23 cellular contexts compared by ENCODE assay signal in the genomic region with DNA sequence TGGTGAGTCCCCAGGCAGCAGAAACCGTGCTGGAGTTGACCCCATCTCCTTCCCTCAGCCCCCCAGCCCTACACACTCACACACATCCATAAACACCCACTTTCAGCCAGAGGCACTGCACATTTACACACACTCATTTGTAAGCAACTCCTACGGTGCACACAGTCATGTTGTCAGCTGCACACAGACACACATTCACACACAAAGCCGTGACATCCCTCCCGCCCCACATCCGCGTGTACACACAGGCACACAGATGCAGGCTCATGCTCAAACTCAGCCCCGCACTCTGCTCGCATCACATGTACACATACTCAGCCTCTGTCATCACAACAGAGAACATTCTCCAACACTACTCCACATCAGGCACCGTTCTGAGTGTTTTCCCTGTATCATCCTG. TPM values are rescaled to one million over a fixed set of nuclear protein-coding genes. Genes with fewer than 3 reads are reported as not detected.
DNase-seq lines count a peak whose midpoint lies in the region; ATAC-seq and TF ChIP-seq lines count a peak whose summit lies in the region.
"Had no signal": no experiment of that assay in that cellular context is flagged by ENCODE, and none has a peak within 500 bp of the region (broad histone marks: within the 10 kb centered on the region; RNA-seq: fewer than 3 reads in every experiment).

No MANE protein-coding gene starts in this region.

- no peak for TF ChIP-seq CTCF in HEK293 (tag by site-specific recombination; IDR thresholded peaks at IDR 0.05)

- H3K36me3 Mint-ChIP-seq in activated T-helper 1 cell treated with anti-CD3 and anti-CD28 coated beads, Interleukin-12 subunit alpha, Interleukin-12 subunit beta, Interleukin-2, Interleukin-4 antibody, amounts not matched to agents 30 ng/mL and 10 ng/mL and 1 ng/mL, durations not matched to agents 14 hours and 24 hours and 36 hours (ENCODE audit: low read depth), result no peaks in the 10 kb centered on the region

- POLR2A ChIA-PET in HEK293 (lab: Yijun Ruan, JAX), result no interaction called here

- H3K36me3 ChIP-seq in HEK293 (ENCODE audit: control insufficient read depth in 2 of 2, insufficient read depth in 1 of 2, low read length in 2 of 2), result no peaks in the 10 kb centered on the region
- H3K36me3 ChIP-seq: SJSA1 had no signal

- H3K27ac Mint-ChIP-seq in activated T-helper 1 cell treated with anti-CD3 and anti-CD28 coated beads, Interleukin-12 subunit alpha, Interleukin-12 subunit beta, Interleukin-2, Interleukin-4 antibody, amounts not matched to agents 30 ng/mL and 10 ng/mL and 1 ng/mL, durations not matched to agents 14 hours and 24 hours and 36 hours, result peak overlapping the region; percentile 42
- H3K27ac Mint-ChIP-seq: GM23338 had no signal

- intact Hi-C loops in activated T-helper 1 cell treated with anti-CD3 and anti-CD28 coated beads, Interleukin-12 subunit alpha, Interleukin-12 subunit beta, Interleukin-2, Interleukin-4 antibody, amounts not matched to agents 30 ng/mL and 10 ng/mL and 1 ng/mL, durations not matched to agents 14 hours and 24 hours and 36 hours (cut with micrococcal nuclease), result no loop called here
- intact Hi-C loops in sciatic nerve (cut with DNase I), result no loop called here

- no peaks in the 10 kb centered on the region for H3K9me3 Mint-ChIP-seq in activated T-helper 1 cell treated with anti-CD3 and anti-CD28 coated beads, Interleukin-12 subunit alpha, Interleukin-12 subunit beta, Interleukin-2, Interleukin-4 antibody, amounts not matched to agents 30 ng/mL and 10 ng/mL and 1 ng/mL, durations not matched to agents 14 hours and 24 hours and 36 hours
- H3K9me3 Mint-ChIP-seq: CD8-positive, alpha-beta memory T cell; GM23338 had no signal

- no peaks in the 10 kb centered on the region for H3K4me1 ChIP-seq in HEK293 (ENCODE audit: control insufficient read depth, insufficient read depth, low read length)
- H3K4me1 ChIP-seq: SJSA1 had no signal

- H3K27me3 Mint-ChIP-seq in activated T-helper 1 cell treated with anti-CD3 and anti-CD28 coated beads, Interleukin-12 subunit alpha, Interleukin-12 subunit beta, Interleukin-2, Interleukin-4 antibody, amounts not matched to agents 30 ng/mL and 10 ng/mL and 1 ng/mL, durations not matched to agents 14 hours and 24 hours and 36 hours (ENCODE audit: insufficient read depth), result no peaks in the 10 kb centered on the region

- H3K4me1 Mint-ChIP-seq in activated T-helper 1 cell treated with anti-CD3 and anti-CD28 coated beads, Interleukin-12 subunit alpha, Interleukin-12 subunit beta, Interleukin-2, Interleukin-4 antibody, amounts not matched to agents 30 ng/mL and 10 ng/mL and 1 ng/mL, durations not matched to agents 14 hours and 24 hours and 36 hours (ENCODE audit: low read depth), result no peaks in the 10 kb centered on the region
- H3K4me1 Mint-ChIP-seq: CD8-positive, alpha-beta memory T cell had no signal

- ATAC-seq in sciatic nerve (no peak), GM21423 (IDR thresholded peaks at IDR 0.05; ENCODE audit: unreplicated experiment) (no peak)
- ATAC-seq: GM23338, K562 had no signal

- no peak for DNase-seq in activated T-helper 1 cell treated with anti-CD3 and anti-CD28 coated beads, Interleukin-12 subunit alpha, Interleukin-12 subunit beta, Interleukin-2, Interleukin-4 antibody, amounts not matched to agents 30 ng/mL and 10 ng/mL and 1 ng/mL, durations not matched to agents 14 hours and 24 hours and 36 hours (ENCODE audit: low spot score)
- DNase-seq in mesenteric fat pad (ENCODE audit: low spot score) (peak; percentile 81), sciatic nerve (ENCODE audit: low spot score) (peak; percentile 23), NCI-H1048 (lab: John Stamatoyannopoulos, UW) (no peak), SIG-M5 (lab: John Stamatoyannopoulos, UW) (no peak)
- DNase-seq: ACHN; C1 segment of cervical spinal cord; CD8-positive, alpha-beta memory T cell; DND-41; HCEC 1CT; NCI-H1105 treated with DMSO at 0.1 percent for 48 hours; NCI-H187; NCI-H2107; NCI-H226; NCI-H524; NCI-H82; OCI-M1 had no signal

- CTCF ChIA-PET in HEK293 (lab: Yijun Ruan, JAX), result no interaction called here

- no peak overlapping the region for H3K27ac ChIP-seq in HEK293 (ENCODE audit: extremely low read depth, low read depth, low read length)
- H3K27ac ChIP-seq: SJSA1 had no signal

- H3K9me3 ChIP-seq in HEK293 (ENCODE audit: control insufficient read depth, insufficient read depth, low read depth, low read length), result no peaks in the 10 kb centered on the region

- no peak overlapping the region for H3K4me3 ChIP-seq in HEK293 (ENCODE audit: low read depth, low read length)
- H3K4me3 ChIP-seq: GM23338, K562, SJSA1 had no signal

- no peak overlapping the region for H3K4me3 Mint-ChIP-seq in activated T-helper 1 cell treated with anti-CD3 and anti-CD28 coated beads, Interleukin-12 subunit alpha, Interleukin-12 subunit beta, Interleukin-2, Interleukin-4 antibody, amounts not matched to agents 30 ng/mL and 10 ng/mL and 1 ng/mL, durations not matched to agents 14 hours and 24 hours and 36 hours
- H3K4me3 Mint-ChIP-seq: CD8-positive, alpha-beta memory T cell; GM23338 had no signal

TF ChIP-seq in HEK293, 187 proteins besides CTCF, POLR2A, EP300 and RAD21:
- TF ChIP-seq ZFHX2 (tag by site-specific recombination; conservative IDR thresholded peaks at IDR 0.05) (peak; percentile 63; the same call in 1 of the 2 replicates), ZNF114 (tag by site-specific recombination; IDR thresholded peaks at IDR 0.05) (no peak)

RNA-seq across cellular contexts. Expression of a gene that starts 47.6 kb away (rescaled TPM):
- not detected in 2 replicates for total RNA-seq in activated T-helper 1 cell treated with anti-CD3 and anti-CD28 coated beads, Interleukin-12 subunit alpha, Interleukin-12 subunit beta, Interleukin-2, Interleukin-4 antibody, amounts not matched to agents 30 ng/mL and 10 ng/mL and 1 ng/mL, durations not matched to agents 14 hours and 24 hours and 36 hours
- not detected for total RNA-seq in mesenteric fat pad
- total RNA-seq in sciatic nerve, result not detected
- total RNA-seq: CD8-positive, alpha-beta memory T cell; GM23338; K562; RPMI7951; SJSA1 had no signal

Comparison
In these comparisons a context has a peak if more than half of its experiments do, and no peak if none do; other contexts are left out.
1. DNase-seq: peak in mesenteric fat pad (single experiment) and sciatic nerve (single experiment); none in activated T-helper 1 cell treated with anti-CD3 and anti-CD28 coated beads, Interleukin-12 subunit alpha, Interleukin-12 subunit beta, Interleukin-2, Interleukin-4 antibody, amounts not matched to agents 30 ng/mL and 10 ng/mL and 1 ng/mL, durations not matched to agents 14 hours and 24 hours and 36 hours (single experiment), NCI-H1048 (single experiment) and SIG-M5 (single experiment).